1 cellular context compared by ENCODE assay signal in genomic region chr16:67108931-67109406, GRCh38.
TF ChIP-seq lines count a peak whose summit lies in the region.

No MANE protein-coding gene starts in this region.

TF ChIP-seq in GM23338, 12 proteins besides CTCF, POLR2A, EP300 and RAD21 (continued from another document):
- TF ChIP-seq ETS1 (IDR thresholded peaks at IDR 0.05) (no peak), EZH2 (IDR thresholded peaks at IDR 0.05; ENCODE audit: low read depth, unreplicated experiment) (no peak), NANOG (IDR thresholded peaks at IDR 0.05; ENCODE audit: borderline replicate concordance) (no peak), STAT1 (IDR thresholded peaks at IDR 0.05; ENCODE audit: unreplicated experiment) (no peak)
- TF ChIP-seq, protein P1, sequence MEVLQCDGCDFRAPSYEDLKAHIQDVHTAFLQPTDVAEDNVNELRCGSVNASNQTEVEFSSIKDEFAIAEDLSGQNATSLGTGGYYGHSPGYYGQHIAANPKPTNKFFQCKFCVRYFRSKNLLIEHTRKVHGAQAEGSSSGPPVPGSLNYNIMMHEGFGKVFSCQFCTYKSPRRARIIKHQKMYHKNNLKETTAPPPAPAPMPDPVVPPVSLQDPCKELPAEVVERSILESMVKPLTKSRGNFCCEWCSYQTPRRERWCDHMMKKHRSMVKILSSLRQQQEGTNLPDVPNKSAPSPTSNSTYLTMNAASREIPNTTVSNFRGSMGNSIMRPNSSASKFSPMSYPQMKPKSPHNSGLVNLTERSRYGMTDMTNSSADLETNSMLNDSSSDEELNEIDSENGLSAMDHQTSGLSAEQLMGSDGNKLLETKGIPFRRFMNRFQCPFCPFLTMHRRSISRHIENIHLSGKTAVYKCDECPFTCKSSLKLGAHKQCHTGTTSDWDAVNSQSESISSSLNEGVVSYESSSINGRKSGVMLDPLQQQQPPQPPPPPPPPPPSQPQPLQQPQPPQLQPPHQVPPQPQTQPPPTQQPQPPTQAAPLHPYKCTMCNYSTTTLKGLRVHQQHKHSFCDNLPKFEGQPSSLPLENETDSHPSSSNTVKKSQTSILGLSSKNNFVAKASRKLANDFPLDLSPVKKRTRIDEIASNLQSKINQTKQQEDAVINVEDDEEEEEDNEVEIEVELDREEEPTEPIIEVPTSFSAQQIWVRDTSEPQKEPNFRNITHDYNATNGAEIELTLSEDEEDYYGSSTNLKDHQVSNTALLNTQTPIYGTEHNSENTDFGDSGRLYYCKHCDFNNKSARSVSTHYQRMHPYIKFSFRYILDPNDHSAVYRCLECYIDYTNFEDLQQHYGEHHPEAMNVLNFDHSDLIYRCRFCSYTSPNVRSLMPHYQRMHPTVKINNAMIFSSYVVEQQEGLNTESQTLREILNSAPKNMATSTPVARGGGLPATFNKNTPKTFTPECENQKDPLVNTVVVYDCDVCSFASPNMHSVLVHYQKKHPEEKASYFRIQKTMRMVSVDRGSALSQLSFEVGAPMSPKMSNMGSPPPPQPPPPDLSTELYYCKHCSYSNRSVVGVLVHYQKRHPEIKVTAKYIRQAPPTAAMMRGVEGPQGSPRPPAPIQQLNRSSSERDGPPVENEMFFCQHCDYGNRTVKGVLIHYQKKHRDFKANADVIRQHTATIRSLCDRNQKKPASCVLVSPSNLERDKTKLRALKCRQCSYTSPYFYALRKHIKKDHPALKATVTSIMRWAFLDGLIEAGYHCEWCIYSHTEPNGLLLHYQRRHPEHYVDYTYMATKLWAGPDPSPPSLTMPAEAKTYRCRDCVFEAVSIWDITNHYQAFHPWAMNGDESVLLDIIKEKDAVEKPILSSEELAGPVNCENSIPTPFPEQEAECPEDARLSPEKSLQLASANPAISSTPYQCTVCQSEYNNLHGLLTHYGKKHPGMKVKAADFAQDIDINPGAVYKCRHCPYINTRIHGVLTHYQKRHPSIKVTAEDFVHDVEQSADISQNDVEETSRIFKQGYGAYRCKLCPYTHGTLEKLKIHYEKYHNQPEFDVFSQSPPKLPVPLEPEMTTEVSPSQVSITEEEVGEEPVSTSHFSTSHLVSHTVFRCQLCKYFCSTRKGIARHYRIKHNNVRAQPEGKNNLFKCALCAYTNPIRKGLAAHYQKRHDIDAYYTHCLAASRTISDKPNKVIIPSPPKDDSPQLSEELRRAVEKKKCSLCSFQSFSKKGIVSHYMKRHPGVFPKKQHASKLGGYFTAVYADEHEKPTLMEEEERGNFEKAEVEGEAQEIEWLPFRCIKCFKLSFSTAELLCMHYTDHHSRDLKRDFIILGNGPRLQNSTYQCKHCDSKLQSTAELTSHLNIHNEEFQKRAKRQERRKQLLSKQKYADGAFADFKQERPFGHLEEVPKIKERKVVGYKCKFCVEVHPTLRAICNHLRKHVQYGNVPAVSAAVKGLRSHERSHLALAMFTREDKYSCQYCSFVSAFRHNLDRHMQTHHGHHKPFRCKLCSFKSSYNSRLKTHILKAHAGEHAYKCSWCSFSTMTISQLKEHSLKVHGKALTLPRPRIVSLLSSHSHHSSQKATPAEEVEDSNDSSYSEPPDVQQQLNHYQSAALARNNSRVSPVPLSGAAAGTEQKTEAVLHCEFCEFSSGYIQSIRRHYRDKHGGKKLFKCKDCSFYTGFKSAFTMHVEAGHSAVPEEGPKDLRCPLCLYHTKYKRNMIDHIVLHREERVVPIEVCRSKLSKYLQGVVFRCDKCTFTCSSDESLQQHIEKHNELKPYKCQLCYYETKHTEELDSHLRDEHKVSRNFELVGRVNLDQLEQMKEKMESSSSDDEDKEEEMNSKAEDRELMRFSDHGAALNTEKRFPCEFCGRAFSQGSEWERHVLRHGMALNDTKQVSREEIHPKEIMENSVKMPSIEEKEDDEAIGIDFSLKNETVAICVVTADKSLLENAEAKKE (CRISPR knock-in tag; IDR thresholded peaks at IDR 0.05) = no peak
TF ChIP-seq in GM23338: peak in this region for 0.
